10 cellular contexts compared by ENCODE assay signal in the genomic region with DNA sequence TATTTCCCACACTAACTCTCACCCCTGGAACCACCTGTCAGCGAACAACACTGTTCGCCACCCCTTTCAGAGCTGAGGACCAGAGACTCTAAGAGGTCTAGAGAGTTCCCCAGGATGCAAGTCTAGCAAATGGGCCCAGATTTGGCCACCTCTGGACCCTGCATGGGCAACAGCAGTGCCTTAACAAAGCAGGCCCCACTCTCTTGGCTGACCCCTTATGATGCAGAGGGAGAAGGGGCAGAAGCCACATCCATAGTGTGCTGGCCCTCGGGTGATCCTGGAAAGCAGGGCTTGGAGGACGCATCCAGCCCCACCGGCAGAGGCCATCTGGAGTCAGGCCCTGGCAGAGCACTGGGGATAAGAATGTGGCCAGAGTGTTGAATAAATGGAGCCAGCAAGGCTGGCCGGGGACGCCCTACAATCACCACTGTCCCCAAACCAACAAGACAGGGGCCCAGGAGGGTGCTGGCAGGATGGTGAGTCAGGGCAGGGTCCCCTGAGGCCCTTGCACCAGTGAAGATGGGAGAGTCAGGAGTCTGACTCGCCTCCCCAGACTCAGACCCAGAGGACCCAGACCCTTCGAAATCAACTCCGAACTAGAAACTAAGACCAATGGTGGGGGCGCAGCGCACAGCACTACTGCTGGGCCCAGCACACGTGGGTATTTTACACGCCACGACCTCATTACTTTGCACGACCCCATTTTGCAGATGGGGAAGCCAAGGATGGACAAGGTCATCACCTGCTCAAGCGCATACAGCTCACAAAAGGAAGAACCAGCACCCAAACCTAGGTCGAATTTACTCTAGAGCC. TPM values are rescaled to one million over a fixed set of nuclear protein-coding genes. Genes with fewer than 3 reads are reported as not detected.
DNase-seq lines count a peak whose midpoint lies in the region; ATAC-seq and TF ChIP-seq lines count a peak whose summit lies in the region.
"Had no signal": no experiment of that assay in that cellular context is flagged by ENCODE, and none has a peak within 500 bp of the region (broad histone marks: within the 10 kb centered on the region; RNA-seq: fewer than 3 reads in every experiment).

No MANE protein-coding gene starts in this region.

- peaks cover 78% of the 10 kb centered on the region for H3K4me1 ChIP-seq in muscle layer of colon (ENCODE audit: insufficient read depth, low read length)
- peaks cover 1 to 2% of the 10 kb centered on the region in 2 donors for H3K4me1 ChIP-seq in aorta (ENCODE audit: control insufficient read depth in 1 of 2, insufficient read depth in 2 of 2, low read length in 2 of 2)

- intact Hi-C loops in natural killer cell (cut with micrococcal nuclease) (loop anchor here (10.0 kb wide), 1 partner anchor 106 kb away; the partner anchor contains the start of gene MAFF), aorta (cut with DNase I) (loop anchor here in 1 of 2 donors (10.0 kb wide), 1 partner anchor 106 kb away; the partner anchor contains the start of gene MAFF)

- peak overlapping the region; percentile 80 to 84 for H3K27ac Mint-ChIP-seq in natural killer cell treated with Interleukin-12 subunit alpha and Interleukin-12 subunit beta and Interleukin-15 and Interleukin-18, amount 100 ng/mL, for 72 hours
- peak overlapping the region in 1 of 2 donors; percentile 47 for H3K27ac Mint-ChIP-seq in natural killer cell

- DNase-seq in natural killer cell treated with Interleukin-12 subunit alpha and Interleukin-12 subunit beta and Interleukin-15 and Interleukin-18, amount 100 ng/mL, for 72 hours (ENCODE audit: low spot score) = no peak
- DNase-seq in natural killer cell (no peak), cerebellum (ENCODE audit: low spot score) (peak; percentile 50), aorta (peak in 1 of 2 donors; percentile 70), NCI-H1048 (lab: John Stamatoyannopoulos, UW) (no peak)
- DNase-seq: activated CD4-positive, alpha-beta T cell treated with anti-CD3 and anti-CD28 coated beads for 48 hours; NCI-H526 treated with DMSO at 0.1 percent for 48 hours had no signal

- H3K36me3 ChIP-seq in muscle layer of colon (ENCODE audit: insufficient read depth, low read length) (peaks cover 28% of the 10 kb centered on the region), aorta (ENCODE audit: control insufficient read depth in 1 of 2, insufficient read depth in 2 of 2, low read length in 1 of 2) (no peaks in the 10 kb centered on the region)

- H3K36me3 Mint-ChIP-seq in natural killer cell treated with Interleukin-12 subunit alpha and Interleukin-12 subunit beta and Interleukin-15 and Interleukin-18, amount 100 ng/mL, for 72 hours = no peaks in the 10 kb centered on the region
- no peaks in the 10 kb centered on the region for H3K36me3 Mint-ChIP-seq in natural killer cell

- no peak for ATAC-seq in natural killer cell treated with Interleukin-12 subunit alpha and Interleukin-12 subunit beta and Interleukin-15 and Interleukin-18, amount 100 ng/mL, for 72 hours
- ATAC-seq in natural killer cell (no peak), aorta (ENCODE audit: low FRiP score) (peak; percentile 30), HG02885 (IDR thresholded peaks at IDR 0.05; ENCODE audit: poor library complexity, unreplicated experiment) (no peak), esophagus mucosa (no peak)

- H3K9me3 Mint-ChIP-seq in natural killer cell treated with Interleukin-12 subunit alpha and Interleukin-12 subunit beta and Interleukin-15 and Interleukin-18, amount 100 ng/mL, for 72 hours = no peaks in the 10 kb centered on the region
- H3K9me3 Mint-ChIP-seq in natural killer cell = no peaks in the 10 kb centered on the region

- H3K27me3 Mint-ChIP-seq in natural killer cell treated with Interleukin-12 subunit alpha and Interleukin-12 subunit beta and Interleukin-15 and Interleukin-18, amount 100 ng/mL, for 72 hours = no peaks in the 10 kb centered on the region
- H3K27me3 Mint-ChIP-seq in natural killer cell (ENCODE audit: low read depth in 2 of 2) = no peaks in the 10 kb centered on the region

- H3K27ac ChIP-seq in muscle layer of colon (ENCODE audit: low read depth, low read length) (peak overlapping the region; percentile 36), aorta (ENCODE audit: low read depth in 1 of 2, low read length in 2 of 2) (peak overlapping the region; percentile 24 to 79)

- peak overlapping the region; percentile 14 for H3K9ac ChIP-seq in muscle layer of colon (ENCODE audit: low read length)

- no peak for TF ChIP-seq CTCF in natural killer cell (IDR thresholded peaks at IDR 0.05)

- H3K4me3 ChIP-seq in muscle layer of colon (ENCODE audit: low read depth in 1 of 2, low read length in 2 of 2) (peak overlapping the region in 1 of 2 donors; percentile 34), aorta (ENCODE audit: low read length in 2 of 2) (no peak overlapping the region)

- peaks cover 45 to 58% of the 10 kb centered on the region in 2 donors for H3K4me1 Mint-ChIP-seq in natural killer cell treated with Interleukin-12 subunit alpha and Interleukin-12 subunit beta and Interleukin-15 and Interleukin-18, amount 100 ng/mL, for 72 hours (ENCODE audit: low read depth in 2 of 2)
- H3K4me1 Mint-ChIP-seq in natural killer cell = peaks cover 56 to 73% of the 10 kb centered on the region in 2 donors

- WGBS in aorta, 2 donors = 45 to 48% methylated on average over 18 of the region's 18 CpGs

- H3K27me3 ChIP-seq in muscle layer of colon (ENCODE audit: control insufficient read depth in 1 of 2, insufficient read depth in 2 of 2, low read length in 2 of 2) (no peaks in the 10 kb centered on the region), aorta (ENCODE audit: control insufficient read depth in 1 of 2, insufficient read depth in 2 of 2, low read length in 1 of 2) (no peaks in the 10 kb centered on the region)

- H3K9me3 ChIP-seq in muscle layer of colon (ENCODE audit: low read length) (no peaks in the 10 kb centered on the region), aorta (ENCODE audit: control insufficient read depth, low read length) (no peaks in the 10 kb centered on the region)

- no peak overlapping the region for H3K4me3 Mint-ChIP-seq in natural killer cell treated with Interleukin-12 subunit alpha and Interleukin-12 subunit beta and Interleukin-15 and Interleukin-18, amount 100 ng/mL, for 72 hours
- no peak overlapping the region for H3K4me3 Mint-ChIP-seq in natural killer cell

RNA-seq across cellular contexts. Expression of gene CSNK1E, which starts 6.5 kb away (rescaled TPM):
- 100 to 1,000 TPM; 107 to 156 TPM for total RNA-seq in natural killer cell treated with Interleukin-12 subunit alpha and Interleukin-12 subunit beta and Interleukin-15 and Interleukin-18, amount 100 ng/mL, for 72 hours
- total RNA-seq in natural killer cell (100 to 1,000 TPM; 126 to 178 (median 149) TPM), cerebellum (157 TPM), aorta (100 to 1,000 TPM; 144 to 167 TPM), esophagus mucosa (71.0 TPM)
- 100 to 1,000 TPM in 1 of 2 donors, 10 to 100 TPM in 1; 37.4 to 160 TPM for polyA plus RNA-seq in aorta

RNA-seq across cellular contexts. Expression of gene TMEM184B, which starts 37.9 kb away (rescaled TPM):
- 10 to 100 TPM; 59.4 to 59.8 TPM for total RNA-seq in natural killer cell treated with Interleukin-12 subunit alpha and Interleukin-12 subunit beta and Interleukin-15 and Interleukin-18, amount 100 ng/mL, for 72 hours
- total RNA-seq in natural killer cell = 10 to 100 TPM; 58.1 to 72.5 (median 68.6) TPM
- 23.8 TPM for total RNA-seq in cerebellum
- total RNA-seq in aorta = 10 to 100 TPM; 96.3 to 96.9 TPM
- polyA plus RNA-seq in aorta = 10 to 100 TPM; 17.2 to 46.8 TPM
- total RNA-seq in esophagus mucosa = 22.6 TPM
